12 cellular contexts compared by ENCODE assay signal in genomic region chr2:138235041-138235440, GRCh38.
"Had no signal": no experiment of that assay in that cellular context is flagged by ENCODE, and none has a peak within 500 bp of the region (broad histone marks: within the 10 kb centered on the region; RNA-seq: fewer than 3 reads in every experiment).

No MANE protein-coding gene starts in this region.

- H3K36me3 Mint-ChIP-seq: natural killer cell had no signal

- H3K27ac Mint-ChIP-seq: natural killer cell had no signal

- H3K4me1 Mint-ChIP-seq: natural killer cell, neural crest cell had no signal

- H3K4me3 Mint-ChIP-seq: natural killer cell, neural crest cell had no signal

- DNase-seq: effector CD4-positive, alpha-beta T cell; foreskin melanocyte; head of caudate nucleus; mammary epithelial cell; natural killer cell; small intestine; stimulated activated CD4-positive, alpha-beta T cell treated with anti-CD3 and anti-CD28 coated beads, Interleukin-12 subunit alpha, Interleukin-12 subunit beta, amount 100 ng/mL, for 4 hours; stimulated activated naive CD8-positive, alpha-beta T cell treated with anti-CD3 and anti-CD28 coated beads, Interleukin-15, Interleukin-2, amounts not matched to agents 100 U/mL and 50 U/mL, for 24 hours; thyroid gland; upper lobe of right lung had no signal

- ATAC-seq: left lobe of liver; natural killer cell; stimulated activated naive CD8-positive, alpha-beta T cell treated with anti-CD3 and anti-CD28 coated beads, Interleukin-15, Interleukin-2, amounts not matched to agents 100 U/mL and 50 U/mL, for 24 hours; upper lobe of right lung had no signal

- H3K9me3 Mint-ChIP-seq: neural crest cell had no signal
